Comparison of ENCODE assay signal across 8 cellular contexts in genomic region chr1:88683848-88684481, GRCh38. TPM values are rescaled to one million over a fixed set of nuclear protein-coding genes. Genes with fewer than 3 reads are reported as not detected.
DNase-seq lines count a peak whose midpoint lies in the region; ATAC-seq and TF ChIP-seq lines count a peak whose summit lies in the region.

TSS of gene PKN2 (plus strand) at chr1:88684273. CDS start at chr1:88684581, 308 bp downstream.

- H3K36me3 Mint-ChIP-seq in CD14-positive monocyte: peaks cover 4 to 5% of the 10 kb centered on the region in 2 donors

- ATAC-seq in GM19372 (IDR thresholded peaks at IDR 0.05; ENCODE audit: low read depth, unreplicated experiment) (peak; percentile 88), HG03558 (IDR thresholded peaks at IDR 0.05; ENCODE audit: extremely low read depth, unreplicated experiment) (peak; percentile 73)

- H3K27me3 Mint-ChIP-seq in CD14-positive monocyte (ENCODE audit: low read depth in 3 of 3): no peaks in the 10 kb centered on the region

- no peaks in the 10 kb centered on the region for H3K9me3 Mint-ChIP-seq in CD14-positive monocyte

- peak within 1 kb of the TSS; percentile 95 to 99 for H3K4me3 Mint-ChIP-seq in CD14-positive monocyte

- DNase-seq in CD14-positive monocyte (ENCODE audit: low spot score): peak; percentile 97
- DNase-seq in NCI-H748 (lab: John Stamatoyannopoulos, UW; ENCODE audit: unreplicated experiment): peak; percentile 98
- peak; percentile 97 for DNase-seq in activated CD4-positive, alpha-beta T cell treated with anti-CD3 and anti-CD28 coated beads, Interleukin-2, amount 50 U/mL, for 1 hour
- peak; percentile 76 for DNase-seq in cortex of kidney (lab: John Stamatoyannopoulos, UW)
- peak; percentile 100 for DNase-seq in left kidney (ENCODE audit: low read depth, low spot score)
- DNase-seq in stimulated activated CD4-positive, alpha-beta T cell treated with anti-CD3 and anti-CD28 coated beads, Interleukin-2, amount 100 ng/mL, for 24 hours: peak; percentile 96 to 97

- H3K4me1 Mint-ChIP-seq in CD14-positive monocyte: peaks cover 24% of the 10 kb centered on the region

- TF ChIP-seq CTCF in CD14-positive monocyte (IDR thresholded peaks at IDR 0.05): no peak

- intact Hi-C loops in CD14-positive monocyte (cut with micrococcal nuclease): loop anchor here (5.0 kb wide), 1 partner anchor 208 kb away; the partner anchor contains the start of gene GTF2B (in 2 of the 2)

- H3K27ac Mint-ChIP-seq in CD14-positive monocyte: peak within 1 kb of the TSS; percentile 92 to 98 (median 96)

RNA-seq across cellular contexts. Expression of gene PKN2, which starts in this region (rescaled TPM):
- 1 to 10 TPM; 6.9 to 8.7 TPM for polyA plus RNA-seq in CD14-positive monocyte

Comparison
In these comparisons a context has a peak if more than half of its experiments do, and no peak if none do; other contexts are left out.
1. Peak in every context shown above with its lines: DNase-seq and ATAC-seq.